ENCODE assay signal across 1 cellular context in genomic region chr19:12722566-12723382, GRCh38.
TF ChIP-seq lines count a peak whose summit lies in the region.

No MANE protein-coding gene starts in this region.

TF ChIP-seq in HepG2, 621 proteins besides CTCF, POLR2A, EP300 and RAD21 (continued from another document and continues in another):
- TF ChIP-seq TRAFD1 (CRISPR knock-in tag; IDR thresholded peaks at IDR 0.05; ENCODE audit: borderline replicate concordance) = no peak
- TF ChIP-seq ZBTB14 (CRISPR knock-in tag; IDR thresholded peaks at IDR 0.05) = peak; percentile 51; the same call in 1 of the 2 replicates
- peak; percentile 60 for TF ChIP-seq RBFOX2 (IDR thresholded peaks at IDR 0.05; ENCODE audit: low read depth, low read length)
- no peak for TF ChIP-seq ZNF224 (CRISPR knock-in tag; IDR thresholded peaks at IDR 0.05)
- TF ChIP-seq ATF6 (CRISPR knock-in tag; conservative IDR thresholded peaks at IDR 0.05) = no peak
- TF ChIP-seq SETDB1 (CRISPR knock-in tag; IDR thresholded peaks at IDR 0.05; ENCODE audit: borderline replicate concordance) = no peak
- TF ChIP-seq MYPOP (CRISPR knock-in tag; IDR thresholded peaks at IDR 0.05) = 0 out of 2 replicates have a peak, but pooled peaks have one; percentile 24
- no peak for TF ChIP-seq ZNF232 (CRISPR knock-in tag; IDR thresholded peaks at IDR 0.05; ENCODE audit: borderline replicate concordance)
- TF ChIP-seq HMGXB3 (CRISPR knock-in tag; IDR thresholded peaks at IDR 0.05; ENCODE audit: borderline replicate concordance) = peak; percentile 99
- TF ChIP-seq ZFP82 (CRISPR knock-in tag; IDR thresholded peaks at IDR 0.05; ENCODE audit: borderline replicate concordance) = peak; percentile 32; the same call in 1 of the 2 replicates
- TF ChIP-seq BHLHE40 (IDR thresholded peaks at IDR 0.05; ENCODE audit: low read length) = peak; percentile 99
- TF ChIP-seq ZNF160 (CRISPR knock-in tag; IDR thresholded peaks at IDR 0.05) = no peak
- TF ChIP-seq POLR2G (IDR thresholded peaks at IDR 0.05; ENCODE audit: low read depth, low read length) = peak; percentile 79; the same call in 1 of the 2 replicates
- TF ChIP-seq MXI1 (IDR thresholded peaks at IDR 0.05; ENCODE audit: borderline replicate concordance, low read depth, low read length) = peak; percentile 83; the same call in 1 of the 3 replicates
- no peak for TF ChIP-seq AGO1 (IDR thresholded peaks at IDR 0.05; ENCODE audit: low read depth, low read length, poor library complexity, severe bottlenecking)
- no peak for TF ChIP-seq NR0B2 (CRISPR knock-in tag; IDR thresholded peaks at IDR 0.05)
- no peak for TF ChIP-seq E2F2 (CRISPR knock-in tag; IDR thresholded peaks at IDR 0.05; ENCODE audit: borderline replicate concordance)
- TF ChIP-seq ZNF235 (CRISPR knock-in tag; IDR thresholded peaks at IDR 0.05; ENCODE audit: borderline replicate concordance) = no peak
- no peak for TF ChIP-seq RBM22 (optimal IDR thresholded peaks at IDR 0.05; ENCODE audit: low read length)
- no peak for TF ChIP-seq CCAR2 (optimal IDR thresholded peaks at IDR 0.05; ENCODE audit: low read depth, low read length)
- TF ChIP-seq ZNF619 (CRISPR knock-in tag; IDR thresholded peaks at IDR 0.05) = no peak
- no peak for TF ChIP-seq ZBTB1 (CRISPR knock-in tag; IDR thresholded peaks at IDR 0.05; ENCODE audit: borderline replicate concordance)
- TF ChIP-seq TCF12 (IDR thresholded peaks at IDR 0.05) = no peak
- no peak for TF ChIP-seq TCF12 (CRISPR knock-in tag; IDR thresholded peaks at IDR 0.05)
- no peak for TF ChIP-seq DNMT1 (CRISPR knock-in tag; IDR thresholded peaks at IDR 0.05)
- peak; percentile 65 for TF ChIP-seq HCFC1 (IDR thresholded peaks at IDR 0.05; ENCODE audit: low read depth, low read length)
- no peak for TF ChIP-seq KDM1A (CRISPR knock-in tag; IDR thresholded peaks at IDR 0.05)
- no peak for TF ChIP-seq JUN (CRISPR knock-in tag; IDR thresholded peaks at IDR 0.05)
- TF ChIP-seq MAFF (IDR thresholded peaks at IDR 0.05; ENCODE audit: low read depth, low read length) = peak; percentile 46; the same call in 1 of the 2 replicates
- TF ChIP-seq HMG20B (CRISPR knock-in tag; conservative IDR thresholded peaks at IDR 0.05) = no peak
- peak; percentile 87 for TF ChIP-seq HOXA3 (CRISPR knock-in tag; IDR thresholded peaks at IDR 0.05)
- no peak; the same call in 1 of the 2 replicates for TF ChIP-seq SIX1 (CRISPR knock-in tag; IDR thresholded peaks at IDR 0.05; ENCODE audit: borderline replicate concordance)
- TF ChIP-seq PLRG1 (conservative IDR thresholded peaks at IDR 0.05) = no peak
- TF ChIP-seq ZBTB7A (CRISPR knock-in tag; IDR thresholded peaks at IDR 0.05) = no peak
- no peak for TF ChIP-seq ZNF510 (CRISPR knock-in tag; IDR thresholded peaks at IDR 0.05; ENCODE audit: low read depth)
- TF ChIP-seq MZF1 (CRISPR knock-in tag; IDR thresholded peaks at IDR 0.05; ENCODE audit: borderline replicate concordance) = no peak
- peak; percentile 58; the same call in 1 of the 2 replicates for TF ChIP-seq ELF3 (CRISPR knock-in tag; IDR thresholded peaks at IDR 0.05)
- peak in 1 of 2 experiments; percentile 39; a peak in 1 of 4 replicates for TF ChIP-seq REST (IDR thresholded peaks at IDR 0.05; ENCODE audit: borderline replicate concordance in 1 of 2, low read depth in 1 of 2, low read length in 2 of 2)
- TF ChIP-seq IKZF1 (IDR thresholded peaks at IDR 0.05) = no peak
- TF ChIP-seq SP140L (CRISPR knock-in tag; IDR thresholded peaks at IDR 0.05; ENCODE audit: borderline replicate concordance) = no peak
- 0 out of 2 replicates have a peak, but pooled peaks have one; percentile 61 for TF ChIP-seq ZSCAN29 (CRISPR knock-in tag; conservative IDR thresholded peaks at IDR 0.05)
- TF ChIP-seq ZNF839 (CRISPR knock-in tag; IDR thresholded peaks at IDR 0.05; ENCODE audit: borderline replicate concordance) = no peak
- no peak for TF ChIP-seq ZSCAN20 (CRISPR knock-in tag; IDR thresholded peaks at IDR 0.05; ENCODE audit: borderline replicate concordance)
- TF ChIP-seq ZNF790 (CRISPR knock-in tag; IDR thresholded peaks at IDR 0.05; ENCODE audit: borderline replicate concordance) = no peak
